13 cellular contexts compared by ENCODE assay signal in genomic region chr1:164155337-164155850, GRCh38.
"Had no signal": no experiment of that assay in that cellular context is flagged by ENCODE, and none has a peak within 500 bp of the region (broad histone marks: within the 10 kb centered on the region; RNA-seq: fewer than 3 reads in every experiment).

No MANE protein-coding gene starts in this region.

- ATAC-seq: left lung; natural killer cell treated with Interleukin-12 subunit alpha and Interleukin-12 subunit beta and Interleukin-15 and Interleukin-18, amount 100 ng/mL, for 72 hours; T-helper 17 cell had no signal

- DNase-seq: activated CD4-positive, alpha-beta T cell treated with anti-CD3 and anti-CD28 coated beads, Interleukin-2, amount 50 U/mL, for 1 hour; activated CD4-positive, CD25-positive, alpha-beta regulatory T cell; activated naive CD4-positive, alpha-beta T cell treated with anti-CD3 and anti-CD28 coated beads, Interleukin-2, amount 10 ng/mL, durations not matched to agents 7 days and 5 days; activated T-cell treated with anti-CD3 and anti-CD28 coated beads for 4 hours; adrenal gland; effector memory CD4-positive, alpha-beta T cell; head of caudate nucleus; left lung; stimulated activated CD4-positive, alpha-beta T cell treated with anti-CD3 and anti-CD28 coated beads, Interleukin-15, amount 100 ng/mL, for 24 hours; stimulated activated CD4-positive, alpha-beta T cell treated with anti-CD3 and anti-CD28 coated beads, Interleukin-4, amount 100 ng/mL, for 4 hours; stomach; T-helper 17 cell had no signal
